ENCODE assay signal across 9 cellular contexts in genomic region chr19:1229056-1229607, GRCh38. TPM values are rescaled to one million over a fixed set of nuclear protein-coding genes. Genes with fewer than 3 reads are reported as not detected.
"Had no signal": no experiment of that assay in that cellular context is flagged by ENCODE, and none has a peak within 500 bp of the region (broad histone marks: within the 10 kb centered on the region; RNA-seq: fewer than 3 reads in every experiment).

No MANE protein-coding gene starts in this region.

- FAIRE-seq: H54, HepG2 had no signal

- H3K9ac ChIP-seq: GM23248 had no signal

- ATAC-seq: HepG2 had no signal

- DNase-seq: GM23248, GOT3, H9, HCEC 1CT, KG1 had no signal

- H3K27ac ChIP-seq: GM23248, HL-60 had no signal

- H2AFZ ChIP-seq: GM23248 had no signal

- H3K4me3 ChIP-seq: GM23248 had no signal

RNA-seq across cellular contexts. Expression of gene CBARP, which starts 8.7 kb away (rescaled TPM):
- polyA plus RNA-seq: IgD-negative memory B cell had no signal
